25 cellular contexts compared by ENCODE assay signal in genomic region chr13:42798118-42798517, GRCh38. TPM values are rescaled to one million over a fixed set of nuclear protein-coding genes. Genes with fewer than 3 reads are reported as not detected.
DNase-seq lines count a peak whose midpoint lies in the region; FAIRE-seq and TF ChIP-seq lines count a peak whose summit lies in the region.
"Had no signal": no experiment of that assay in that cellular context is flagged by ENCODE, and none has a peak within 500 bp of the region (broad histone marks: within the 10 kb centered on the region; RNA-seq: fewer than 3 reads in every experiment).

No MANE protein-coding gene starts in this region.

- H3K36me3 Mint-ChIP-seq in endothelial cell (ENCODE audit: low read depth, unreplicated experiment), result no peaks in the 10 kb centered on the region
- H3K36me3 Mint-ChIP-seq: CD14-positive monocyte; CD8-positive, alpha-beta memory T cell; T-cell had no signal

- no peak overlapping the region for H3K27ac Mint-ChIP-seq in endothelial cell (ENCODE audit: unreplicated experiment)
- H3K27ac Mint-ChIP-seq: CD14-positive monocyte; CD8-positive, alpha-beta memory T cell; H9; HFFc6; T-cell had no signal

- FAIRE-seq in kidney (lab: Jason Lieb, UNC), result no peak
- FAIRE-seq: A204.1, G401.6, HTR-8/SVneo, K562 had no signal

- H3K4me3 Mint-ChIP-seq in endothelial cell (ENCODE audit: unreplicated experiment), result no peak overlapping the region
- H3K4me3 Mint-ChIP-seq: CD14-positive monocyte; CD8-positive, alpha-beta memory T cell; H9; HFFc6; T-cell had no signal

- no peaks in the 10 kb centered on the region for H3K9me3 ChIP-seq in kidney (ENCODE audit: control insufficient read depth in 1 of 2, low read length in 2 of 2)
- H3K9me3 ChIP-seq: BE2C, SJCRH30 had no signal

- intact Hi-C loops in kidney (cut with DNase I), result no loop called here

- H3K36me3 ChIP-seq in kidney (ENCODE audit: control insufficient read depth in 1 of 2, insufficient read depth in 2 of 2, low read length in 2 of 2), result no peaks in the 10 kb centered on the region
- H3K36me3 ChIP-seq: BE2C, SJCRH30 had no signal

- TF ChIP-seq CTCF in kidney (IDR thresholded peaks at IDR 0.05; ENCODE audit: borderline replicate concordance, extremely low read depth, insufficient read depth) (no peak), endothelial cell (IDR thresholded peaks at IDR 0.05; ENCODE audit: unreplicated experiment) (no peak)

- DNase-seq in AG08395 (ENCODE audit: low spot score) (peak; percentile 22), Ammon's horn (ENCODE audit: low spot score) (peak; percentile 12), NCI-H69 (lab: John Stamatoyannopoulos, UW) (peak; percentile 15), foreskin melanocyte (peak; percentile 15), OCI-M2 (lab: John Stamatoyannopoulos, UW; ENCODE audit: unreplicated experiment) (no peak), kidney (no peak), endothelial cell (ENCODE audit: low spot score) (no peak)
- DNase-seq: BE2C; Calu3; CD8-positive, alpha-beta memory T cell; H9; HFFc6; MM.1S; NCI-H2029; NCI-H526 treated with DMSO at 0.1 percent for 48 hours; PC-9; SJCRH30; T-cell had no signal

- no peaks in the 10 kb centered on the region for H3K4me1 Mint-ChIP-seq in endothelial cell (ENCODE audit: unreplicated experiment)
- H3K4me1 Mint-ChIP-seq: CD14-positive monocyte; CD8-positive, alpha-beta memory T cell; T-cell had no signal

- no peak overlapping the region for H3K4me3 ChIP-seq in kidney (ENCODE audit: low read length in 2 of 2)
- H3K4me3 ChIP-seq: K562, PC-9, SJCRH30 had no signal

- no peaks in the 10 kb centered on the region for H3K27me3 Mint-ChIP-seq in endothelial cell (ENCODE audit: unreplicated experiment)

- no peak overlapping the region for H3K27ac ChIP-seq in kidney (ENCODE audit: low read depth in 2 of 2, low read length in 2 of 2)
- H3K27ac ChIP-seq: PC-9, SJCRH30 had no signal

- no peaks in the 10 kb centered on the region for H3K4me1 ChIP-seq in kidney (ENCODE audit: control insufficient read depth in 1 of 2, insufficient read depth in 1 of 2, low read depth in 1 of 2, low read length in 2 of 2)
- H3K4me1 ChIP-seq: BE2C, SJCRH30 had no signal

- no peaks in the 10 kb centered on the region for H3K9me3 Mint-ChIP-seq in endothelial cell (ENCODE audit: unreplicated experiment)
- H3K9me3 Mint-ChIP-seq: H9, HFFc6, T-cell had no signal

- no peak overlapping the region for H3K9ac ChIP-seq in kidney (ENCODE audit: low read length in 2 of 2)

RNA-seq across cellular contexts. Expression of gene FAM216B, which starts 16.7 kb away (rescaled TPM):
- total RNA-seq in kidney (0.09 TPM), endothelial cell (ENCODE audit: unreplicated experiment) (not detected)
- not detected for polyA plus RNA-seq in kidney (ENCODE audit: insufficient read depth, low read depth, low replicate concordance)
- total RNA-seq: Calu3; CD8-positive, alpha-beta memory T cell; H9; HFFc6; K562; LHCN-M2; PC-9; RPMI7951; SJCRH30; T-cell had no signal
- polyA plus RNA-seq: CD14-positive monocyte; CD8-positive, alpha-beta memory T cell; K562 had no signal

Comparison
In these comparisons a context has a peak if more than half of its experiments do, and no peak if none do; other contexts are left out.
1. DNase-seq: peak in AG08395 (single experiment), Ammon's horn (single experiment), NCI-H69 (single experiment) and foreskin melanocyte (single experiment); none in OCI-M2 (single experiment), kidney (single experiment) and endothelial cell (single experiment).